In genomic region chr3:11154953-11155325, GRCh38 we compare ENCODE assay signal across 9 cellular contexts. TPM values are rescaled to one million over a fixed set of nuclear protein-coding genes. Genes with fewer than 3 reads are reported as not detected.
DNase-seq lines count a peak whose midpoint lies in the region; ATAC-seq, FAIRE-seq and TF ChIP-seq lines count a peak whose summit lies in the region.
"Had no signal": no experiment of that assay in that cellular context is flagged by ENCODE, and none has a peak within 500 bp of the region (broad histone marks: within the 10 kb centered on the region; RNA-seq: fewer than 3 reads in every experiment).

No MANE protein-coding gene starts in this region.

- in situ Hi-C loops in transverse colon (cut with MboI; ENCODE audit: low pct_ligation_motif_present in 1 of 4, low pct_unique_long_range_greater_than_20kb in 1 of 4, low sequenced_read_pairs in 3 of 4) = no loop called here
- in situ Hi-C loops in KBM-7 (cut with MboI; ENCODE audit: low pct_unique_long_range_greater_than_20kb, low sequenced_read_pairs) = no loop called here

- H3K4me3 ChIP-seq in bronchial epithelial cell (ENCODE audit: low read depth, low read length) (peak overlapping the region; percentile 60), lung (peak overlapping the region; percentile 50), transverse colon (peak overlapping the region; percentile 38 to 62 (median 44)), thyroid gland (replicated peaks in 1 of 3) (peak overlapping the region in 1 of 3 donors; percentile 26)

- FAIRE-seq in bronchial epithelial cell (lab: Jason Lieb, UNC) = no peak

- no peak for ATAC-seq in activated CD4-positive, alpha-beta T cell treated with anti-CD3 and anti-CD28 coated beads for 36 hours
- ATAC-seq in lung (ENCODE audit: insufficient read depth, low FRiP score) = no peak

- H3K27me3 Mint-ChIP-seq in activated CD4-positive, alpha-beta T cell treated with anti-CD3 and anti-CD28 coated beads, Interleukin-2, amount 10 ng/mL, durations not matched to agents 24 days and 14 days = peaks cover 76% of the 10 kb centered on the region
- H3K27me3 Mint-ChIP-seq in activated CD4-positive, alpha-beta T cell treated with anti-CD3 and anti-CD28 coated beads for 36 hours = peaks cover 56% of the 10 kb centered on the region

- 2 to 7% methylated on average over 10 of the region's 10 CpGs for WGBS in lung, 2 donors
- WGBS in transverse colon (ENCODE audit: low coverage in 1 of 2), 2 donors = 4% methylated on average over 10 of the region's 10 CpGs; no CpG with 5 or more reads in 1 of the 2 donors
- WGBS in thyroid gland, 2 donors = 4 to 10% methylated on average over 10 of the region's 10 CpGs

- TF ChIP-seq CTCF in bronchial epithelial cell (IDR thresholded peaks at IDR 0.05; ENCODE audit: insufficient read depth, low read length, severe bottlenecking) = peak; percentile 36
- no peak for TF ChIP-seq CTCF in lung (IDR thresholded peaks at IDR 0.05; ENCODE audit: control extremely low read depth, extremely low read depth)
- TF ChIP-seq CTCF in transverse colon (IDR thresholded peaks at IDR 0.05) = no peak
- TF ChIP-seq CTCF in thyroid gland (IDR thresholded peaks at IDR 0.05) = no peak

- no peak for DNase-seq in activated CD4-positive, alpha-beta T cell treated with anti-CD3 and anti-CD28 coated beads, Interleukin-2, amount 10 ng/mL, durations not matched to agents 24 days and 14 days
- DNase-seq in activated CD4-positive, alpha-beta T cell treated with anti-CD3 and anti-CD28 coated beads for 36 hours = no peak
- DNase-seq in bronchial epithelial cell (ENCODE audit: low read depth) (peak; percentile 37), lung (ENCODE audit: low spot score) (no peak), transverse colon (no peak), germinal center (ENCODE audit: low spot score) (no peak), KBM-7 (no peak), thyroid gland (no peak)
- DNase-seq: CD4-positive, alpha-beta T cell had no signal

- H3K36me3 ChIP-seq in bronchial epithelial cell (ENCODE audit: control insufficient read depth, insufficient read depth, low read length) (no peaks in the 10 kb centered on the region), lung (ENCODE audit: control insufficient read depth in 2 of 2, insufficient read depth in 2 of 2, low read length in 2 of 2) (no peaks in the 10 kb centered on the region), transverse colon (no peaks in the 10 kb centered on the region), thyroid gland (no peaks in the 10 kb centered on the region)

- H3K4me1 ChIP-seq in lung (ENCODE audit: control insufficient read depth in 2 of 2, insufficient read depth in 2 of 2, low read length in 2 of 2) (peaks cover 0 to 5% of the 10 kb centered on the region in 2 donors), transverse colon (peaks cover 0 to 35% (median 9%) of the 10 kb centered on the region in 4 donors), thyroid gland (peaks cover 4 to 6% of the 10 kb centered on the region in 2 donors)

- no peak for TF ChIP-seq POLR2A in transverse colon (IDR thresholded peaks at IDR 0.05)
- TF ChIP-seq POLR2A in thyroid gland (IDR thresholded peaks at IDR 0.05) = no peak

- peaks cover 12% of the 10 kb centered on the region for H3K4me1 Mint-ChIP-seq in activated CD4-positive, alpha-beta T cell treated with anti-CD3 and anti-CD28 coated beads, Interleukin-2, amount 10 ng/mL, durations not matched to agents 24 days and 14 days
- peaks cover 12% of the 10 kb centered on the region for H3K4me1 Mint-ChIP-seq in activated CD4-positive, alpha-beta T cell treated with anti-CD3 and anti-CD28 coated beads for 36 hours

- POLR2A ChIA-PET in activated CD4-positive, alpha-beta T cell treated with anti-CD3 and anti-CD28 coated beads for 36 hours (lab: Charles Lee) = no interaction called here

- H3K27ac ChIP-seq in lung (ENCODE audit: low read depth in 1 of 2, low read length in 1 of 2) (peak overlapping the region in 1 of 2 donors; percentile 32), transverse colon (peak overlapping the region; percentile 38 to 62 (median 46)), thyroid gland (no peak overlapping the region)

- no peak overlapping the region for H3K27ac Mint-ChIP-seq in activated CD4-positive, alpha-beta T cell treated with anti-CD3 and anti-CD28 coated beads, Interleukin-2, amount 10 ng/mL, durations not matched to agents 24 days and 14 days
- H3K27ac Mint-ChIP-seq in activated CD4-positive, alpha-beta T cell treated with anti-CD3 and anti-CD28 coated beads for 36 hours = no peak overlapping the region
- H3K27ac Mint-ChIP-seq: CD4-positive, alpha-beta T cell had no signal

- H3K4me3 Mint-ChIP-seq in activated CD4-positive, alpha-beta T cell treated with anti-CD3 and anti-CD28 coated beads, Interleukin-2, amount 10 ng/mL, durations not matched to agents 24 days and 14 days = peak overlapping the region; percentile 57
- H3K4me3 Mint-ChIP-seq in activated CD4-positive, alpha-beta T cell treated with anti-CD3 and anti-CD28 coated beads for 36 hours = no peak overlapping the region
- H3K4me3 Mint-ChIP-seq: CD4-positive, alpha-beta T cell had no signal

- CTCF ChIA-PET in activated CD4-positive, alpha-beta T cell treated with anti-CD3 and anti-CD28 coated beads for 36 hours (lab: Charles Lee) = interaction anchor here (0.6 to 1.3 kb wide), 2 partner anchors 40 to 235 kb away, joined by 3 to 4 read pairs; no protein-coding TSS in a partner anchor

- H3K9me3 ChIP-seq in lung (ENCODE audit: control insufficient read depth in 2 of 2, insufficient read depth in 1 of 2, low read length in 1 of 2) = no peaks in the 10 kb centered on the region
- no peaks in the 10 kb centered on the region for H3K9me3 ChIP-seq in transverse colon
- no peaks in the 10 kb centered on the region for H3K9me3 ChIP-seq in thyroid gland

- TF ChIP-seq EP300 in transverse colon (IDR thresholded peaks at IDR 0.05; ENCODE audit: low read depth) = no peak

- intact Hi-C loops in activated CD4-positive, alpha-beta T cell treated with anti-CD3 and anti-CD28 coated beads, Interleukin-2, amount 10 ng/mL, durations not matched to agents 24 days and 14 days (cut with micrococcal nuclease) = no loop called here
- intact Hi-C loops in activated CD4-positive, alpha-beta T cell treated with anti-CD3 and anti-CD28 coated beads for 36 hours (cut with DNase I, micrococcal nuclease) = loop anchor here in 1 of 2 experiments (1.0 to 5.0 kb wide), 2 partner anchors 93 to 180 kb away; no protein-coding TSS in a partner anchor
- intact Hi-C loops in transverse colon (cut with DNase I; ENCODE audit: low total_unique reads) = loop anchor here (2.0 to 10.0 kb wide), 2 partner anchors 134 to 180 kb away; no protein-coding TSS in a partner anchor
- intact Hi-C loops in thyroid gland (cut with DNase I) = loop anchor here (10.0 kb wide), 1 partner anchor 180 kb away; no protein-coding TSS in a partner anchor

- no peaks in the 10 kb centered on the region for H3K36me3 Mint-ChIP-seq in activated CD4-positive, alpha-beta T cell treated with anti-CD3 and anti-CD28 coated beads, Interleukin-2, amount 10 ng/mL, durations not matched to agents 24 days and 14 days (ENCODE audit: low read depth)
- H3K36me3 Mint-ChIP-seq in activated CD4-positive, alpha-beta T cell treated with anti-CD3 and anti-CD28 coated beads for 36 hours (ENCODE audit: low read depth) = no peaks in the 10 kb centered on the region

- no peaks in the 10 kb centered on the region for H3K9me3 Mint-ChIP-seq in activated CD4-positive, alpha-beta T cell treated with anti-CD3 and anti-CD28 coated beads, Interleukin-2, amount 10 ng/mL, durations not matched to agents 24 days and 14 days
- no peaks in the 10 kb centered on the region for H3K9me3 Mint-ChIP-seq in activated CD4-positive, alpha-beta T cell treated with anti-CD3 and anti-CD28 coated beads for 36 hours (ENCODE audit: low read depth)
- H3K9me3 Mint-ChIP-seq: CD4-positive, alpha-beta T cell had no signal

- H3K27me3 ChIP-seq in bronchial epithelial cell (ENCODE audit: control insufficient read depth, insufficient read depth, low read length) = no peaks in the 10 kb centered on the region
- H3K27me3 ChIP-seq in lung (ENCODE audit: control insufficient read depth, insufficient read depth) = no peaks in the 10 kb centered on the region
- H3K27me3 ChIP-seq in transverse colon = peaks cover 21% of the 10 kb centered on the region
- H3K27me3 ChIP-seq in thyroid gland = peaks cover 7% of the 10 kb centered on the region

RNA-seq across cellular contexts. Expression of gene HRH1, which starts 0.6 kb away (rescaled TPM):
- total RNA-seq in activated CD4-positive, alpha-beta T cell treated with anti-CD3 and anti-CD28 coated beads, Interleukin-2, amount 10 ng/mL, durations not matched to agents 24 days and 14 days = 0.42 and 0.52 TPM in 2 replicates
- 1 to 10 TPM in 1 of 2 experiments, under 1 TPM in 1; 0.98 to 1.4 TPM for total RNA-seq in activated CD4-positive, alpha-beta T cell treated with anti-CD3 and anti-CD28 coated beads for 36 hours
- total RNA-seq in bronchial epithelial cell (2.6 and 3.7 TPM in 2 replicates), lung (1 to 10 TPM; 5.6 to 8.3 TPM), transverse colon (1 to 10 TPM; 2.0 to 9.7 (median 8.0) TPM), thyroid gland (1 to 10 TPM in 3 of 4 donors, not detected in 1; 1.9 to 2.6 (median 2.4) TPM)
- 1 to 10 TPM; 2.3 to 3.7 TPM for polyA plus RNA-seq in lung
- total RNA-seq: CD4-positive, alpha-beta T cell had no signal

Comparison
In these comparisons a context has a peak if more than half of its experiments do, and no peak if none do; other contexts are left out.
1. H3K27ac ChIP-seq: peak in transverse colon (4 of 4); none in thyroid gland (0 of 3).